17 cellular contexts compared by ENCODE assay signal in genomic region chr14:90159147-90159546, GRCh38.
DNase-seq lines count a peak whose midpoint lies in the region; ATAC-seq and TF ChIP-seq lines count a peak whose summit lies in the region.
"Had no signal": no experiment of that assay in that cellular context is flagged by ENCODE, and none has a peak within 500 bp of the region (broad histone marks: within the 10 kb centered on the region; RNA-seq: fewer than 3 reads in every experiment).

No MANE protein-coding gene starts in this region.

- H3K36me3 Mint-ChIP-seq in endothelial cell (ENCODE audit: low read depth, unreplicated experiment) (no peaks in the 10 kb centered on the region), neural crest cell (ENCODE audit: low read depth) (no peaks in the 10 kb centered on the region)

- H3K27me3 Mint-ChIP-seq in endothelial cell (ENCODE audit: unreplicated experiment) (peaks cover 1% of the 10 kb centered on the region), neural crest cell (ENCODE audit: low read depth) (peaks cover 19% of the 10 kb centered on the region)

- H3K4me3 Mint-ChIP-seq in endothelial cell (ENCODE audit: unreplicated experiment) = no peak overlapping the region
- H3K4me3 Mint-ChIP-seq in neural crest cell = no peak overlapping the region
- H3K4me3 Mint-ChIP-seq: CD8-positive, alpha-beta memory T cell; H9 had no signal

- no peak for TF ChIP-seq CTCF in endothelial cell (IDR thresholded peaks at IDR 0.05; ENCODE audit: unreplicated experiment)
- no peak for TF ChIP-seq CTCF in neural crest cell (conservative IDR thresholded peaks at IDR 0.05)

- H3K9me3 Mint-ChIP-seq in endothelial cell (ENCODE audit: unreplicated experiment) (no peaks in the 10 kb centered on the region), neural crest cell (peaks cover 6% of the 10 kb centered on the region)

- H3K4me1 Mint-ChIP-seq in endothelial cell (ENCODE audit: unreplicated experiment) (no peaks in the 10 kb centered on the region), neural crest cell (peaks cover 4% of the 10 kb centered on the region)
- H3K4me1 Mint-ChIP-seq: CD8-positive, alpha-beta memory T cell had no signal

- H3K27ac Mint-ChIP-seq in endothelial cell (ENCODE audit: unreplicated experiment) = peak overlapping the region; percentile 48
- peak overlapping the region; percentile 8 for H3K27ac Mint-ChIP-seq in neural crest cell (ENCODE audit: unreplicated experiment)
- H3K27ac Mint-ChIP-seq: CD8-positive, alpha-beta memory T cell; H9 had no signal

- DNase-seq in NCI-H1417 (lab: John Stamatoyannopoulos, UW) (peak in 2 of 3 experiments; percentile 58 to 84), NCI-H1417 treated with DMSO at 0.1 percent for 48 hours (lab: John Stamatoyannopoulos, UW) (no peak), NCI-H748 (lab: John Stamatoyannopoulos, UW; ENCODE audit: unreplicated experiment) (peak; percentile 83), endothelial cell (ENCODE audit: low spot score) (no peak), neural crest cell (ENCODE audit: low read depth, low spot score) (no peak), NCI-H2107 treated with DMSO at 0.1 percent for 48 hours (lab: John Stamatoyannopoulos, UW; ENCODE audit: unreplicated experiment) (no peak), NCI-H82 (lab: John Stamatoyannopoulos, UW) (no peak)
- DNase-seq: CD8-positive, alpha-beta memory T cell; DMS 273 treated with DMSO at 0.1 percent for 48 hours; H9; NCI-H1694 treated with DMSO at 0.1 percent for 48 hours; NCI-H2171; NCI-H510A; NK-92 treated with Interleukin-12 subunit alpha and Interleukin-12 subunit beta, amount 100 ng/mL, for 24 hours; OCI-M1; RPMI8226 had no signal

- ATAC-seq in GM19467 (IDR thresholded peaks at IDR 0.05; ENCODE audit: unreplicated experiment) = no peak

Comparison
In these comparisons a context has a peak if more than half of its experiments do, and no peak if none do; other contexts are left out.
1. DNase-seq: peak in NCI-H1417 (2 of 3) and NCI-H748 (single experiment); none in NCI-H1417 treated with DMSO at 0.1 percent for 48 hours (single experiment), endothelial cell (single experiment), neural crest cell (single experiment), NCI-H2107 treated with DMSO at 0.1 percent for 48 hours (single experiment) and NCI-H82 (single experiment).